Comparison of ENCODE assay signal across 10 cellular contexts in genomic region chr17:50765454-50766221, GRCh38. TPM values are rescaled to one million over a fixed set of nuclear protein-coding genes. Genes with fewer than 3 reads are reported as not detected.
DNase-seq lines count a peak whose midpoint lies in the region; ATAC-seq, FAIRE-seq and TF ChIP-seq lines count a peak whose summit lies in the region.
"Had no signal": no experiment of that assay in that cellular context is flagged by ENCODE, and none has a peak within 500 bp of the region (broad histone marks: within the 10 kb centered on the region; RNA-seq: fewer than 3 reads in every experiment).

No MANE protein-coding gene starts in this region.

- DNase-seq in Kasumi-1 (lab: John Stamatoyannopoulos, UW), result peak; percentile 79 to 83
- DNase-seq in H1 (ENCODE audit: low read depth in 1 of 2, low spot score in 2 of 2), result no peak
- peak; percentile 17 for DNase-seq in stimulated activated CD8-positive, alpha-beta memory T cell treated with anti-CD3 and anti-CD28 coated beads, Interleukin-4, amount 100 ng/mL, for 48 hours
- DNase-seq in DMS79 treated with DMSO at 0.1 percent for 48 hours (lab: John Stamatoyannopoulos, UW), result no peak
- DNase-seq in midbrain (lab: John Stamatoyannopoulos, UW), result no peak
- DNase-seq in HPDE6-E6E7 (ENCODE audit: extremely low spot score), result no peak

- H2BK12ac ChIP-seq in H1 (ENCODE audit: low read depth, low read length), result 0 out of 2 replicates have a peak overlapping the region, but pooled peaks have one; percentile 17

- CTCF ChIA-PET in H1 (lab: Charles Lee; ENCODE audit: partially characterized antibody), result interaction anchor here (0.6 to 4.0 kb wide), 7 partner anchors 18 to 98 kb away, joined by 3 to 17 read pairs (median 3); no protein-coding TSS in a partner anchor

- no peak overlapping the region for H3K18ac ChIP-seq in H1 (ENCODE audit: extremely low read depth, low read length)

- H3K4ac ChIP-seq in H1 (replicated peaks; ENCODE audit: insufficient read length, low read depth, low read length), result no peak overlapping the region

- no peak overlapping the region for H3K23ac ChIP-seq in H1 (ENCODE audit: insufficient read length)

- H4K20me1 ChIP-seq in H1 (replicated peaks in 1 of 2; ENCODE audit: control insufficient read depth in 1 of 2, insufficient read depth in 2 of 2, low read length in 2 of 2), result no peaks in the 10 kb centered on the region

- no peak overlapping the region for H3K4me2 ChIP-seq in H1 (ENCODE audit: insufficient read depth in 1 of 2, low read depth in 2 of 2, low read length in 2 of 2)

- ATAC-seq in GM19395 (IDR thresholded peaks at IDR 0.05; ENCODE audit: unreplicated experiment) (peak; percentile 67), GM19455 (IDR thresholded peaks at IDR 0.05; ENCODE audit: unreplicated experiment) (no peak)

- no peak for TF ChIP-seq RAD21 in H1 (IDR thresholded peaks at IDR 0.05 in 1 of 2, conservative IDR thresholded peaks at IDR 0.05 in 1 of 2; ENCODE audit: low read depth in 2 of 2, low read length in 2 of 2)

- TF ChIP-seq CTCF in H1 (IDR thresholded peaks at IDR 0.05; ENCODE audit: control extremely low read depth in 1 of 3, insufficient read depth in 1 of 3, low read depth in 1 of 3, low read length in 3 of 3), result no peak

- H3K27me3 ChIP-seq in H1 (replicated peaks in 1 of 4; ENCODE audit: control insufficient read depth in 3 of 4, extremely low read depth in 1 of 4, insufficient read depth in 3 of 4, low read length in 3 of 4), result no peaks in the 10 kb centered on the region

- no peak for TF ChIP-seq POLR2A in H1 (IDR thresholded peaks at IDR 0.05; ENCODE audit: control extremely low read depth in 1 of 2, low read depth in 2 of 2, low read length in 2 of 2)

- H2AK5ac ChIP-seq in H1 (ENCODE audit: low read depth, low read length), result no peak overlapping the region

- no peak overlapping the region for H3K9ac ChIP-seq in H1 (replicated peaks in 1 of 4; ENCODE audit: extremely low read depth in 1 of 4, low read depth in 3 of 4, low read length in 3 of 4)

- H2BK15ac ChIP-seq in H1 (ENCODE audit: low read length), result no peak overlapping the region

- POLR2A ChIA-PET in H1 (lab: Charles Lee; ENCODE audit: partially characterized antibody), result interaction anchor here (0.5 kb wide), 1 partner anchor 363 kb away, joined by 3 read pairs; no protein-coding TSS in a partner anchor

- H4K5ac ChIP-seq in H1 (ENCODE audit: insufficient read length, low read depth, low read length), result no peak overlapping the region

- no peak overlapping the region for H2BK120ac ChIP-seq in H1 (replicated peaks; ENCODE audit: low read depth, low read length)

- FAIRE-seq in H1 (lab: Jason Lieb, UNC), result no peak

- H3K14ac ChIP-seq in H1 (ENCODE audit: insufficient read length), result no peak overlapping the region

- no peaks in the 10 kb centered on the region for H3K23me2 ChIP-seq in H1 (ENCODE audit: low read depth, low read length)

- H3K4me3 ChIP-seq in H1 (ENCODE audit: extremely low read depth in 1 of 4, insufficient read depth in 2 of 4, low read depth in 3 of 4, low read length in 4 of 4), result no peak overlapping the region

- TF ChIP-seq EP300 in H1 (IDR thresholded peaks at IDR 0.05; ENCODE audit: borderline replicate concordance in 1 of 2, low read depth in 2 of 2, low read length in 2 of 2), result no peak

- H2AFZ ChIP-seq in H1 (ENCODE audit: low read length), result peak overlapping the region; percentile 64; the same call in 1 of the 2 replicates

- no peaks in the 10 kb centered on the region for H3K36me3 ChIP-seq in H1 (ENCODE audit: control insufficient read depth in 2 of 4, insufficient read depth in 4 of 4, low read length in 3 of 4)

- H3K79me2 ChIP-seq in H1 (ENCODE audit: control insufficient read depth in 1 of 2, insufficient read depth in 2 of 2, low read length in 2 of 2), result no peaks in the 10 kb centered on the region

- 87% methylated on average over 9 of the region's 9 CpGs; no CpG with 5 or more reads in 1 of the 2 experiments for WGBS in H1 (ENCODE audit: extremely low coverage in 1 of 2, insufficient coverage in 1 of 2, insufficient read length in 1 of 2, insufficient replicate concordance in 2 of 2, low coverage in 1 of 2, low lambda C conversion rate in 2 of 2, missing lambda C conversion rate in 1 of 2), 2 experiments

- H4K91ac ChIP-seq in H1 (replicated peaks; ENCODE audit: insufficient read length, low read length), result no peak overlapping the region

- no peak overlapping the region for H3K27ac ChIP-seq in H1 (ENCODE audit: low read depth, low read length)

- H3K56ac ChIP-seq in H1 (replicated peaks; ENCODE audit: insufficient read length, low read depth, low read length), result no peak overlapping the region

- H2BK5ac ChIP-seq in H1 (ENCODE audit: low read depth, low read length), result no peak overlapping the region

- H2BK20ac ChIP-seq in H1 (ENCODE audit: low read length), result no peak overlapping the region

- no peaks in the 10 kb centered on the region for H3K9me3 ChIP-seq in H1 (ENCODE audit: insufficient read depth in 2 of 2, low read depth in 1 of 2, low read length in 1 of 2)

- no peak overlapping the region for H4K8ac ChIP-seq in H1 (ENCODE audit: extremely low read depth, insufficient read depth, low read length)

- no peaks in the 10 kb centered on the region for H3K79me1 ChIP-seq in H1 (ENCODE audit: low read depth, low read length)

- H3K4me1 ChIP-seq in H1 (replicated peaks in 1 of 4; ENCODE audit: control insufficient read depth in 3 of 4, insufficient read depth in 4 of 4, low read length in 3 of 4), result no peaks in the 10 kb centered on the region

TF ChIP-seq in H1, 55 proteins besides CTCF, POLR2A, EP300 and RAD21:
- TF ChIP-seq TEAD4 (IDR thresholded peaks at IDR 0.05; ENCODE audit: low read depth, low read length) (no peak), KDM1A (IDR thresholded peaks at IDR 0.05; ENCODE audit: borderline replicate concordance, low read length) (no peak), RNF2 (IDR thresholded peaks at IDR 0.05; ENCODE audit: borderline replicate concordance, low read depth, low read length, missing control alignments, poor library complexity, severe bottlenecking) (no peak), GTF2F1 (IDR thresholded peaks at IDR 0.05; ENCODE audit: borderline replicate concordance, low read depth, low read length) (no peak), ASH2L (IDR thresholded peaks at IDR 0.05; ENCODE audit: low read length) (no peak), EZH2 (IDR thresholded peaks at IDR 0.05; ENCODE audit: low read depth, low read length, severe bottlenecking) (no peak), SP2 (IDR thresholded peaks at IDR 0.05; ENCODE audit: low read length) (no peak), SUZ12 (IDR thresholded peaks at IDR 0.05; ENCODE audit: low read length) (no peak), TAF1 (IDR thresholded peaks at IDR 0.05; ENCODE audit: low read depth, low read length) (no peak), SP1 (IDR thresholded peaks at IDR 0.05; ENCODE audit: low read depth, low read length) (no peak), HDAC2 (IDR thresholded peaks at IDR 0.05; ENCODE audit: borderline replicate concordance in 1 of 2, low read depth in 2 of 2, low read length in 2 of 2) (no peak), TBP (IDR thresholded peaks at IDR 0.05; ENCODE audit: low read depth, low read length) (no peak), SIX5 (IDR thresholded peaks at IDR 0.05; ENCODE audit: low read depth, low read length) (no peak), RFX5 (IDR thresholded peaks at IDR 0.05; ENCODE audit: borderline replicate concordance, low read depth, low read length) (no peak), CTBP2 (IDR thresholded peaks at IDR 0.05; ENCODE audit: borderline replicate concordance, insufficient read depth, insufficient read length, low read length) (no peak), RXRA (IDR thresholded peaks at IDR 0.05; ENCODE audit: insufficient read depth, low read depth, low read length) (no peak), NANOG (IDR thresholded peaks at IDR 0.05; ENCODE audit: insufficient read depth, low read depth, low read length, poor library complexity, severe bottlenecking) (no peak), BCL11A (IDR thresholded peaks at IDR 0.05; ENCODE audit: low read depth in 2 of 2, low read length in 2 of 2) (no peak), SAP30 (IDR thresholded peaks at IDR 0.05; ENCODE audit: insufficient read depth, insufficient replicate concordance, low read length) (no peak)

RNA-seq across cellular contexts. Expression of gene ANKRD40CL, which starts 1.7 kb away (rescaled TPM):
- total RNA-seq in H1 (2021; fragmentation: NEBNext Ultra II Directional; extraction: Animal tissue kit (Norgen Biotek cat#: 25700)), result not detected in 2 replicates
- not detected in 2 replicates for polyA plus RNA-seq in H1 (2011; rRNA removed)
- polyA plus RNA-seq in H1 (2011; cell fraction: cytosol; rRNA removed), result not detected
- not detected for polyA plus RNA-seq in H1 (2011; cell fraction: nucleus; rRNA removed)
- not detected in 4 replicates for polyA plus RNA-seq in H1 (2012, experiment 1 of 2)
- not detected for polyA plus RNA-seq in H1 (2012, experiment 2 of 2)
- not detected for polyA plus RNA-seq in H1 (2013, experiment 1 of 2)
- not detected for polyA plus RNA-seq in H1 (2013, experiment 2 of 2)
- not detected in 2 replicates for polyA minus RNA-seq in H1 (2011; rRNA and poly(A)+ RNA removed)
- polyA minus RNA-seq in H1 (2011; cell fraction: cytosol; rRNA and poly(A)+ RNA removed), result not detected
- polyA minus RNA-seq in H1 (2011; cell fraction: nucleus; rRNA and poly(A)+ RNA removed), result not detected
- total RNA-seq: fibroblast of villous mesenchyme, pulmonary artery endothelial cell had no signal

RNA-seq across cellular contexts. Expression of gene LUC7L3, which starts 46.2 kb away (rescaled TPM):
- total RNA-seq in H1 (2021; fragmentation: NEBNext Ultra II Directional; extraction: Animal tissue kit (Norgen Biotek cat#: 25700)), result 126 and 128 TPM in 2 replicates
- polyA plus RNA-seq in H1 (2011; rRNA removed), result 102 and 103 TPM in 2 replicates
- 142 TPM for polyA plus RNA-seq in H1 (2011; cell fraction: cytosol; rRNA removed)
- polyA plus RNA-seq in H1 (2011; cell fraction: nucleus; rRNA removed), result 251 TPM
- polyA plus RNA-seq in H1 (2012, experiment 1 of 2), result 169 to 344 TPM (median 176 TPM) in 4 replicates
- 16.5 TPM for polyA plus RNA-seq in H1 (2012, experiment 2 of 2)
- polyA plus RNA-seq in H1 (2013, experiment 1 of 2), result 286 TPM
- 257 TPM for polyA plus RNA-seq in H1 (2013, experiment 2 of 2)
- polyA minus RNA-seq in H1 (2011; rRNA and poly(A)+ RNA removed), result 15.2 and 22.5 TPM in 2 replicates
- polyA minus RNA-seq in H1 (2011; cell fraction: cytosol; rRNA and poly(A)+ RNA removed), result 26.9 TPM
- polyA minus RNA-seq in H1 (2011; cell fraction: nucleus; rRNA and poly(A)+ RNA removed), result 128 TPM

RNA-seq across cellular contexts. Expression of gene ANKRD40, which starts 57.9 kb away (rescaled TPM):
- total RNA-seq in H1 (2021; fragmentation: NEBNext Ultra II Directional; extraction: Animal tissue kit (Norgen Biotek cat#: 25700)), result 50.1 and 54.3 TPM in 2 replicates
- 19.7 and 26.1 TPM in 2 replicates for polyA plus RNA-seq in H1 (2011; rRNA removed)
- polyA plus RNA-seq in H1 (2011; cell fraction: cytosol; rRNA removed), result 28.3 TPM
- 14.5 TPM for polyA plus RNA-seq in H1 (2011; cell fraction: nucleus; rRNA removed)
- polyA plus RNA-seq in H1 (2012, experiment 1 of 2), result 21.9 to 29.8 TPM (median 24.2 TPM) in 4 replicates
- polyA plus RNA-seq in H1 (2012, experiment 2 of 2), result 8.3 TPM
- 28.3 TPM for polyA plus RNA-seq in H1 (2013, experiment 1 of 2)
- polyA plus RNA-seq in H1 (2013, experiment 2 of 2), result 29.0 TPM
- polyA minus RNA-seq in H1 (2011; rRNA and poly(A)+ RNA removed), result 31.2 and 33.8 TPM in 2 replicates
- 21.9 TPM for polyA minus RNA-seq in H1 (2011; cell fraction: cytosol; rRNA and poly(A)+ RNA removed)
- 18.0 TPM for polyA minus RNA-seq in H1 (2011; cell fraction: nucleus; rRNA and poly(A)+ RNA removed)

Comparison
In these comparisons a context has a peak if more than half of its experiments do, and no peak if none do; other contexts are left out.
1. DNase-seq: peak in Kasumi-1 (2 of 2) and stimulated activated CD8-positive, alpha-beta memory T cell treated with anti-CD3 and anti-CD28 coated beads, Interleukin-4, amount 100 ng/mL, for 48 hours (single experiment); none in H1 (0 of 2), DMS79 treated with DMSO at 0.1 percent for 48 hours (single experiment), midbrain (single experiment) and HPDE6-E6E7 (single experiment).